ENCODE assay signal across 11 cellular contexts in the genomic region with DNA sequence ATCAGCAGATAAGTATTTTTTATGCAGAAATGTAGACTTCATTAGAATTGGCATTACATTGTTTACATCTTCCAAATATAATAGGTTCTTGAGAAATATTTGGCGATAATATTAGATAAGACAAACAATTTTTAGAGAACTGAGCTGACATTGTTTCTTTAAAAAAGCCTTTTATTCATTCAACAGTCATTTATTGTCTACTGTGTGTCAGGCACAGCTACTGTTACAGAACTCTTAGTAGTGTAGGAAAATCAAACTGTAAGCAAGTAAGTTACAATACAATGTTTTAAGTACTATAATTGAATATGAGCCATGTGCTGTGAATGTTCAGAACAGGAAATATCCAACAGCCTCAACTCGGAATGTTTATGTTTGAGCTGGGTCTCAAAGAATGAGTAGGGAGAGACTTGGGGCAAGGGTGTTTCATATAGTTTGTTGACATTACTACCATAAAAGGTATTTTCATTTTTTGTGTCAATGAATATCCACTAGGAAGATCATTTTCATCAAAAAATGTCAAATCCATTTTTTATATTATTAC.
A peak's percentile ranks its signal among the peaks of the same experiment; 100 is the strongest.
DNase-seq lines count a peak whose midpoint lies in the region; ATAC-seq and TF ChIP-seq lines count a peak whose summit lies in the region.
"Had no signal": no experiment of that assay in that cellular context is flagged by ENCODE, and none has a peak within 500 bp of the region (broad histone marks: within the 10 kb centered on the region; RNA-seq: fewer than 3 reads in every experiment).

No MANE protein-coding gene starts in this region.

- CTCF ChIA-PET in activated B cell treated with CpG ODN at 0.5 μM for 24 hours (lab: Charles Lee): interaction anchor here (1.1 to 1.4 kb wide), 3 partner anchors 92 to 125 kb away, joined by 3 to 6 read pairs (median 4); partner anchors contain the start of gene CDC42SE2

- no peaks in the 10 kb centered on the region for H3K9me3 Mint-ChIP-seq in T-helper 2 cell treated with Interferon-gamma antibody and Interleukin-4, amounts not matched to agents 5 μg/mL and 100 μg/mL, for 36 hours
- no peaks in the 10 kb centered on the region for H3K9me3 Mint-ChIP-seq in activated B cell treated with CpG ODN at 0.5 μM for 24 hours

- H3K4me1 ChIP-seq in fibroblast of lung (ENCODE audit: control insufficient read depth, extremely low read depth, insufficient read depth, low read length) (peaks cover 11% of the 10 kb centered on the region), spleen (peaks cover 76 to 100% (median 99%) of the 10 kb centered on the region in 6 donors), tibial artery (peaks cover 0 to 36% (median 8%) of the 10 kb centered on the region in 4 donors)
- H3K4me1 ChIP-seq: uterus had no signal

- H3K4me3 ChIP-seq in fibroblast of lung (replicated peaks in 1 of 4; ENCODE audit: control extremely low read depth in 1 of 4, insufficient read depth in 1 of 4, low read depth in 3 of 4, low read length in 4 of 4) (no peak overlapping the region), spleen (no peak overlapping the region), tibial artery (no peak overlapping the region)
- H3K4me3 ChIP-seq: cardiac muscle cell, uterus had no signal

- peaks cover 47% of the 10 kb centered on the region for H3K36me3 Mint-ChIP-seq in T-helper 2 cell treated with Interferon-gamma antibody and Interleukin-4, amounts not matched to agents 5 μg/mL and 100 μg/mL, for 36 hours (ENCODE audit: low read depth)
- peaks cover 23% of the 10 kb centered on the region for H3K36me3 Mint-ChIP-seq in activated B cell treated with CpG ODN at 0.5 μM for 24 hours (ENCODE audit: low read depth)

- H3K36me3 ChIP-seq in fibroblast of lung (ENCODE audit: control insufficient read depth, insufficient read depth, low read length): no peaks in the 10 kb centered on the region
- H3K36me3 ChIP-seq in spleen: no peaks in the 10 kb centered on the region
- no peaks in the 10 kb centered on the region for H3K36me3 ChIP-seq in tibial artery
- H3K36me3 ChIP-seq: cardiac muscle cell, uterus had no signal

- no peak for ATAC-seq in activated B cell treated with CpG ODN at 0.5 μM for 24 hours (ENCODE audit: low read depth)
- no peak for ATAC-seq in GM19324 (IDR thresholded peaks at IDR 0.05; ENCODE audit: low FRiP score, unreplicated experiment)

- H3K9me3 ChIP-seq in fibroblast of lung (ENCODE audit: control insufficient read depth, insufficient read depth, low read depth, low read length) (no peaks in the 10 kb centered on the region), spleen (no peaks in the 10 kb centered on the region), tibial artery (no peaks in the 10 kb centered on the region)
- H3K9me3 ChIP-seq: uterus had no signal

- H3K27me3 ChIP-seq in fibroblast of lung (ENCODE audit: control insufficient read depth, insufficient read depth, low read length) (no peaks in the 10 kb centered on the region), spleen (replicated peaks in 1 of 7) (no peaks in the 10 kb centered on the region), tibial artery (no peaks in the 10 kb centered on the region)
- H3K27me3 ChIP-seq: cardiac muscle cell, uterus had no signal

- TF ChIP-seq CTCF in activated B cell treated with CpG ODN at 0.5 μM for 24 hours (IDR thresholded peaks at IDR 0.05) (no peak), fibroblast of lung (conservative IDR thresholded peaks at IDR 0.05 in 1 of 2, IDR thresholded peaks at IDR 0.05 in 1 of 2; ENCODE audit: low read depth in 1 of 2, low read length in 2 of 2) (no peak), spleen (IDR thresholded peaks at IDR 0.05 in 8 of 11, conservative IDR thresholded peaks at IDR 0.05 in 3 of 11) (no peak), tibial artery (IDR thresholded peaks at IDR 0.05) (no peak)

- peaks cover 3% of the 10 kb centered on the region for H3K79me2 ChIP-seq in fibroblast of lung (ENCODE audit: control insufficient read depth, insufficient read depth, low read length)

- no peak for TF ChIP-seq POLR2A in spleen (IDR thresholded peaks at IDR 0.05)

- H3K27me3 Mint-ChIP-seq in T-helper 2 cell treated with Interferon-gamma antibody and Interleukin-4, amounts not matched to agents 5 μg/mL and 100 μg/mL, for 36 hours (ENCODE audit: low read depth): no peaks in the 10 kb centered on the region
- no peaks in the 10 kb centered on the region for H3K27me3 Mint-ChIP-seq in activated B cell treated with CpG ODN at 0.5 μM for 24 hours

- H4K20me1 ChIP-seq in fibroblast of lung (ENCODE audit: control insufficient read depth, extremely low read depth, insufficient read depth, low read length): no peaks in the 10 kb centered on the region

- peak overlapping the region; percentile 48 for H3K4me3 Mint-ChIP-seq in T-helper 2 cell treated with Interferon-gamma antibody and Interleukin-4, amounts not matched to agents 5 μg/mL and 100 μg/mL, for 36 hours
- H3K4me3 Mint-ChIP-seq in activated B cell treated with CpG ODN at 0.5 μM for 24 hours: peak overlapping the region; percentile 24

- H3K27ac ChIP-seq in fibroblast of lung (ENCODE audit: insufficient read depth, low read length): peak overlapping the region; percentile 9
- peak overlapping the region; percentile 85 to 96 (median 93) for H3K27ac ChIP-seq in spleen
- no peak overlapping the region for H3K27ac ChIP-seq in tibial artery
- H3K27ac ChIP-seq: cardiac muscle cell, uterus had no signal

- intact Hi-C loops in activated B cell treated with CpG ODN at 0.5 μM for 24 hours (cut with micrococcal nuclease): no loop called here
- intact Hi-C loops in spleen (cut with DNase I; ENCODE audit: low total_unique reads): no loop called here
- intact Hi-C loops in tibial artery (cut with DNase I; ENCODE audit: low total_unique reads): no loop called here

- peak overlapping the region; percentile 90 for H3K27ac Mint-ChIP-seq in T-helper 2 cell treated with Interferon-gamma antibody and Interleukin-4, amounts not matched to agents 5 μg/mL and 100 μg/mL, for 36 hours
- H3K27ac Mint-ChIP-seq in activated B cell treated with CpG ODN at 0.5 μM for 24 hours: peak overlapping the region; percentile 82

- peak overlapping the region; percentile 15 for H3K4me2 ChIP-seq in fibroblast of lung (ENCODE audit: extremely low read depth, insufficient read depth, low read length)

- no peak for DNase-seq in T-helper 2 cell treated with Interferon-gamma antibody and Interleukin-4, amounts not matched to agents 5 μg/mL and 100 μg/mL, for 36 hours (ENCODE audit: low spot score)
- DNase-seq in T-helper 2 cell (no peak), activated B cell treated with CpG ODN at 0.5 μM for 24 hours (no peak), fibroblast of lung (ENCODE audit: low read depth in 2 of 2) (peak; percentile 65 to 71), spleen (no peak), tibial artery (no peak), NCI-H82 (lab: John Stamatoyannopoulos, UW) (no peak)
- DNase-seq: NCI-H774, uterus had no signal

- peaks cover 74% of the 10 kb centered on the region for H3K4me1 Mint-ChIP-seq in T-helper 2 cell treated with Interferon-gamma antibody and Interleukin-4, amounts not matched to agents 5 μg/mL and 100 μg/mL, for 36 hours (ENCODE audit: low read depth)
- peaks cover 96% of the 10 kb centered on the region for H3K4me1 Mint-ChIP-seq in activated B cell treated with CpG ODN at 0.5 μM for 24 hours

- POLR2A ChIA-PET in activated B cell treated with CpG ODN at 0.5 μM for 24 hours (lab: Charles Lee): interaction anchor here (0.5 to 10.5 kb wide), 6 partner anchors 9 to 125 kb away, joined by 3 to 190 read pairs (median 4); partner anchors contain the start of gene CDC42SE2

- H3K9ac ChIP-seq in fibroblast of lung (ENCODE audit: insufficient read depth, low read length): no peak overlapping the region

- H2AFZ ChIP-seq in fibroblast of lung (ENCODE audit: low read length): no peak overlapping the region

- WGBS in spleen, 5 donors: 58 to 71% (median 66%) methylated on average over 2 of the region's 2 CpGs

Comparison
In these comparisons a context has a peak if more than half of its experiments do, and no peak if none do; other contexts are left out.
1. DNase-seq: peak in fibroblast of lung (2 of 2); none in T-helper 2 cell treated with Interferon-gamma antibody and Interleukin-4, amounts not matched to agents 5 μg/mL and 100 μg/mL, for 36 hours (single experiment), T-helper 2 cell (0 of 5), activated B cell treated with CpG ODN at 0.5 μM for 24 hours (single experiment), spleen (single experiment), tibial artery (0 of 2) and NCI-H82 (single experiment).
2. H3K27ac ChIP-seq: peak in fibroblast of lung (single experiment) and spleen (8 of 8); none in tibial artery (0 of 2).